ENCODE assay signal across 13 cellular contexts in the genomic region with DNA sequence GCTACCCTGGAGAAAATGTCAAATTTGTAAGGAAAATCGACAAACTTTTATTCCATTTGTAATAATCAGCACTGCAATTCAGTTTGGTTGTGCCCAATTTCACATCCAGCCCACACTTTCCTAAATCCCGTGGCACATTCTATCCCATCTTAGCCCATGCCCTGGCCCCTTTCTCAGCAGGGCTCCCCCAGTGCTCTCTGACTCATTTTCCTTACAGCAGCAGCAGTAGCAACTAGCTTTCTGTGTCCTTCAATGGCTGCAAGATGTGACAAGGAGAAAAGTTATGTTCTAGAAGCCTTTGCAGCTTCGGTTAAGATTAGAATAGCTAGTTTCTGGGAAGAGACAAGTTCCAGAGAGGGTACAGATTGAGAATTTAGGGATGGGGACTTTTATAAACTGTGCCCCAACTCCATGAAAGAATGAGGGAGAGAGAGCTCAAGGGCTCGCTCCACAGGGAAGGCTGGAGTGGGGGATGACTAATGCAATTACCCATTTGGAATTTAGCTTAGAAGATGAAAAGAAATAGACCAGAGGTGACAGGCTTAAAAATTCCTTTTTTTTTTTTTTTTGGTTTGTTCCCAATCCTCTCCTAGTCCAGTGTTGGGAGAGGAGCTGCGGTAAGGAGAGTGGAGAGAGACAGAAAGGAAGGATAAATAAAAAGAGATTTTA. TPM values are rescaled to one million over a fixed set of nuclear protein-coding genes. Genes with fewer than 3 reads are reported as not detected.
A peak's percentile ranks its signal among the peaks of the same experiment; 100 is the strongest.
DNase-seq lines count a peak whose midpoint lies in the region; ATAC-seq and TF ChIP-seq lines count a peak whose summit lies in the region.
"Had no signal": no experiment of that assay in that cellular context is flagged by ENCODE, and none has a peak within 500 bp of the region (broad histone marks: within the 10 kb centered on the region; RNA-seq: fewer than 3 reads in every experiment).

No MANE protein-coding gene starts in this region.

- 44% methylated on average over 5 of the region's 5 CpGs for WGBS in HUES64
- 31% methylated on average over 4 of the region's 5 CpGs for WGBS in mesenchymal stem cell

- H2BK12ac ChIP-seq in mesenchymal stem cell (ENCODE audit: low read length in 2 of 2): no peak overlapping the region

- ATAC-seq in HG03442 (IDR thresholded peaks at IDR 0.05; ENCODE audit: unreplicated experiment): no peak
- ATAC-seq: activated CD8-positive, alpha-beta T cell treated with anti-CD3 and anti-CD28 coated beads, Interleukin-2, amount 10 ng/mL, durations not matched to agents 7 days and 5 days; natural killer cell treated with Interleukin-12 subunit alpha and Interleukin-12 subunit beta and Interleukin-15 and Interleukin-18, amount 100 ng/mL, for 72 hours; right lobe of liver had no signal

- H3K4me3 ChIP-seq in AG10803 (ENCODE audit: low read length): no peak overlapping the region
- peak overlapping the region; percentile 29; the same call in 1 of the 2 replicates for H3K4me3 ChIP-seq in HUES64 (ENCODE audit: low read length)
- H3K4me3 ChIP-seq in astrocyte of the spinal cord (ENCODE audit: low read depth, low read length): no peak overlapping the region
- H3K4me3 ChIP-seq in mesenchymal stem cell (ENCODE audit: insufficient read depth in 1 of 2, low read depth in 1 of 2, low read length in 2 of 2): no peak overlapping the region
- H3K4me3 ChIP-seq: right lobe of liver, transverse colon had no signal

- H3K9ac ChIP-seq in HUES64 (ENCODE audit: low read depth, low read length): peak overlapping the region; percentile 32; the same call in 1 of the 2 replicates
- H3K9ac ChIP-seq in mesenchymal stem cell (ENCODE audit: low read length): no peak overlapping the region

- no peak overlapping the region for H3K23ac ChIP-seq in mesenchymal stem cell (ENCODE audit: low read length in 2 of 2)

- H2BK120ac ChIP-seq in mesenchymal stem cell (ENCODE audit: low read depth, low read length): no peak overlapping the region

- H3K9me3 ChIP-seq in HUES64 (ENCODE audit: insufficient read depth, low read depth, low read length) (no peaks in the 10 kb centered on the region), mesenchymal stem cell (ENCODE audit: control insufficient read depth, low read length) (no peaks in the 10 kb centered on the region)
- H3K9me3 ChIP-seq: right lobe of liver, transverse colon had no signal

- H3K27me3 ChIP-seq in HUES64 (ENCODE audit: insufficient read depth, low read length) (no peaks in the 10 kb centered on the region), mesenchymal stem cell (ENCODE audit: control insufficient read depth in 1 of 2, insufficient read depth in 1 of 2, low read length in 2 of 2) (peaks cover 4 to 41% of the 10 kb centered on the region in 2 experiments)
- H3K27me3 ChIP-seq: right lobe of liver, transverse colon had no signal

- no peaks in the 10 kb centered on the region for H3K79me1 ChIP-seq in mesenchymal stem cell (replicated peaks; ENCODE audit: low read length, poor library complexity, severe bottlenecking)

- H3K4me1 ChIP-seq in HUES64 (ENCODE audit: insufficient read depth, low read length) (peaks cover 24% of the 10 kb centered on the region; the same call in 1 of the 2 replicates), mesenchymal stem cell (ENCODE audit: control insufficient read depth, insufficient read depth, low read depth, low read length) (peaks cover 12% of the 10 kb centered on the region)
- H3K4me1 ChIP-seq: right lobe of liver, transverse colon had no signal

- no peak overlapping the region for H4K91ac ChIP-seq in mesenchymal stem cell (ENCODE audit: low read length)

- in situ Hi-C loops in astrocyte of the spinal cord (cut with HindIII; ENCODE audit: low sequenced_read_pairs): no loop called here

- H3K27ac ChIP-seq in HUES64 (ENCODE audit: low read depth, low read length) (peak overlapping the region; percentile 68; the same call in 1 of the 2 replicates), mesenchymal stem cell (ENCODE audit: low read length, poor library complexity, severe bottlenecking) (peak overlapping the region; percentile 61)
- H3K27ac ChIP-seq: right lobe of liver, transverse colon had no signal

- no peak overlapping the region for H4K8ac ChIP-seq in mesenchymal stem cell (ENCODE audit: low read length)

- H3K18ac ChIP-seq in mesenchymal stem cell (ENCODE audit: low read depth in 1 of 2, low read length in 2 of 2): no peak overlapping the region

- peak overlapping the region; percentile 23 for H2AK5ac ChIP-seq in mesenchymal stem cell (ENCODE audit: low read length, severe bottlenecking)

- no peak for TF ChIP-seq CTCF in AG10803 (conservative IDR thresholded peaks at IDR 0.05; ENCODE audit: low read length)
- no peak for TF ChIP-seq CTCF in astrocyte of the spinal cord (IDR thresholded peaks at IDR 0.05; ENCODE audit: low read depth, low read length)

- no peak overlapping the region for H2BK5ac ChIP-seq in mesenchymal stem cell (ENCODE audit: low read depth, low read length, poor library complexity, severe bottlenecking)

- H2BK15ac ChIP-seq in mesenchymal stem cell (ENCODE audit: low read depth, poor library complexity, severe bottlenecking): no peak overlapping the region

- H3K36me3 ChIP-seq in HUES64 (ENCODE audit: insufficient read depth, low read length) (no peaks in the 10 kb centered on the region), mesenchymal stem cell (ENCODE audit: control insufficient read depth in 1 of 2, insufficient read depth in 2 of 2, low read depth in 1 of 2, low read length in 2 of 2) (no peaks in the 10 kb centered on the region)
- H3K36me3 ChIP-seq: right lobe of liver, transverse colon had no signal

- H3K4me2 ChIP-seq in mesenchymal stem cell (ENCODE audit: low read length, poor library complexity, severe bottlenecking): peak overlapping the region; percentile 44

- no peak overlapping the region for H3K14ac ChIP-seq in mesenchymal stem cell (ENCODE audit: low read length in 2 of 2)

- no peak overlapping the region for H2AFZ ChIP-seq in mesenchymal stem cell (ENCODE audit: low read depth, low read length)

- DNase-seq in AG10803 (ENCODE audit: low read depth) (peak; percentile 32), astrocyte of the spinal cord (ENCODE audit: low read depth, low spot score) (peak; percentile 89), mesenchymal stem cell (peak; percentile 50), MV-4-11 (lab: John Stamatoyannopoulos, UW) (no peak), NCI-H1436 treated with DMSO at 0.1 percent for 48 hours (lab: John Stamatoyannopoulos, UW) (no peak)
- DNase-seq in stimulated activated CD4-positive, alpha-beta T cell treated with anti-CD3 and anti-CD28 coated beads, Interleukin-2, amount 100 ng/mL, for 48 hours: no peak
- DNase-seq: activated CD8-positive, alpha-beta T cell treated with anti-CD3 and anti-CD28 coated beads, Interleukin-2, amount 10 ng/mL, durations not matched to agents 7 days and 5 days; NCI-H226; right lobe of liver; transverse colon had no signal

- H3K4ac ChIP-seq in mesenchymal stem cell (ENCODE audit: low read depth in 1 of 2, low read length in 2 of 2): no peak overlapping the region

RNA-seq across cellular contexts. Expression of gene POU2F1, which starts 47.0 kb away (rescaled TPM):
- polyA plus RNA-seq in HUES64 (2013, experiment 1 of 2): 13.2 TPM
- polyA plus RNA-seq in HUES64 (2013, experiment 2 of 2): 14.4 TPM
- 4.2 TPM for polyA plus RNA-seq in mesenchymal stem cell (2013, experiment 1 of 2)
- polyA plus RNA-seq in mesenchymal stem cell (2013, experiment 2 of 2): 3.8 TPM

Comparison
In these comparisons a context has a peak if more than half of its experiments do, and no peak if none do; other contexts are left out.
1. DNase-seq: peak in AG10803 (single experiment), astrocyte of the spinal cord (single experiment) and mesenchymal stem cell (single experiment); none in MV-4-11 (single experiment), NCI-H1436 treated with DMSO at 0.1 percent for 48 hours (single experiment) and stimulated activated CD4-positive, alpha-beta T cell treated with anti-CD3 and anti-CD28 coated beads, Interleukin-2, amount 100 ng/mL, for 48 hours (0 of 2).